34 cellular contexts compared by ENCODE assay signal in genomic region chr1:83808536-83808935, GRCh38.
"Had no signal": no experiment of that assay in that cellular context is flagged by ENCODE, and none has a peak within 500 bp of the region (broad histone marks: within the 10 kb centered on the region; RNA-seq: fewer than 3 reads in every experiment).

No MANE protein-coding gene starts in this region.

- H3K27me3 ChIP-seq: adrenal gland, ascending aorta, body of pancreas, brain microvascular endothelial cell, breast epithelium, cardiac muscle cell had no signal

- ATAC-seq: activated naive CD4-positive, alpha-beta T cell treated with anti-CD3 and anti-CD28 coated beads, Interleukin-2, amount 50 U/mL, for 72 hours; activated naive CD8-positive, alpha-beta T cell treated with anti-CD3 and anti-CD28 coated beads, Interleukin-2, amount 50 U/mL, for 24 hours; activated T-cell treated with anti-CD3 and anti-CD28 coated beads, Interleukin-2, amount 50 U/mL, for 4 hours; activated T-cell treated with anti-CD3 and anti-CD28 coated beads, Interleukin-2, amount 50 U/mL, for 72 hours; activated T-helper 17 cell treated with anti-CD3 and anti-CD28 coated beads, Interleukin-2, amount 50 U/mL, for 72 hours; body of pancreas had no signal

- H3K36me3 ChIP-seq: adrenal gland, ascending aorta, brain microvascular endothelial cell, breast epithelium, cardiac muscle cell had no signal

- H3K4me3 ChIP-seq: adrenal gland, ascending aorta, body of pancreas, breast epithelium, cardiac muscle cell had no signal

- FAIRE-seq: astrocyte, bronchial epithelial cell had no signal

- H3K27ac ChIP-seq: adrenal gland, ascending aorta, body of pancreas, brain microvascular endothelial cell, breast epithelium, cardiac muscle cell had no signal

- H3K4me1 ChIP-seq: adrenal gland, ascending aorta, body of pancreas, breast epithelium had no signal

- DNase-seq: activated effector memory CD4-positive, alpha-beta T cell treated with anti-CD3 and anti-CD28 coated beads, Interleukin-2, amount 50 U/mL, for 16 hours; activated effector memory CD4-positive, alpha-beta T cell treated with Interleukin-2 at 50 U/mL for 16 hours; activated gamma-delta T cell; activated gamma-delta T cell treated with Interleukin-2 at 50 U/mL for 16 hours; activated naive CD4-positive, alpha-beta T cell; activated naive CD4-positive, alpha-beta T cell treated with anti-CD3 and anti-CD28 coated beads for 36 hours; activated naive CD4-positive, alpha-beta T cell treated with anti-CD3 and anti-CD28 coated beads, Interleukin-2, amount 10 ng/mL, durations not matched to agents 7 days and 5 days; activated naive CD4-positive, alpha-beta T cell treated with anti-CD3 and anti-CD28 coated beads, Interleukin-2, amount 50 U/mL, for 16 hours; activated naive CD4-positive, alpha-beta T cell treated with Interleukin-2 at 50 U/mL for 16 hours; activated naive CD8-positive, alpha-beta T cell treated with anti-CD3 and anti-CD28 coated beads for 36 hours; activated naive CD8-positive, alpha-beta T cell treated with anti-CD3 and anti-CD28 coated beads, Interleukin-2, amount 10 ng/mL, durations not matched to agents 7 days and 5 days; activated naive CD8-positive, alpha-beta T cell treated with anti-CD3 and anti-CD28 coated beads, Interleukin-2, amount 50 U/mL, for 24 hours; activated T-cell treated with anti-CD3 and anti-CD28 coated beads, Interleukin-2, amount 50 U/mL, for 1 hour; activated T-cell treated with anti-CD3 and anti-CD28 coated beads, Interleukin-2, amount 50 U/mL, for 24 hours; activated T-cell treated with anti-CD3 and anti-CD28 coated beads, Interleukin-2, amount 50 U/mL, for 4 hours; activated T-cell treated with anti-CD3 and anti-CD28 coated beads, Interleukin-2, amount 50 U/mL, for 48 hours; activated T-cell treated with anti-CD3 and anti-CD28 coated beads, Interleukin-2, amount 50 U/mL, for 72 hours; adrenal gland; amniotic stem cell; amygdala; anterior cingulate cortex; aorta; body of pancreas; brain microvascular endothelial cell; caudate nucleus; central memory CD4-positive, alpha-beta T cell; cerebellar nuclear complex had no signal

- H3K9me3 ChIP-seq: adrenal gland, ascending aorta, body of pancreas, breast epithelium had no signal
